In the genomic region with DNA sequence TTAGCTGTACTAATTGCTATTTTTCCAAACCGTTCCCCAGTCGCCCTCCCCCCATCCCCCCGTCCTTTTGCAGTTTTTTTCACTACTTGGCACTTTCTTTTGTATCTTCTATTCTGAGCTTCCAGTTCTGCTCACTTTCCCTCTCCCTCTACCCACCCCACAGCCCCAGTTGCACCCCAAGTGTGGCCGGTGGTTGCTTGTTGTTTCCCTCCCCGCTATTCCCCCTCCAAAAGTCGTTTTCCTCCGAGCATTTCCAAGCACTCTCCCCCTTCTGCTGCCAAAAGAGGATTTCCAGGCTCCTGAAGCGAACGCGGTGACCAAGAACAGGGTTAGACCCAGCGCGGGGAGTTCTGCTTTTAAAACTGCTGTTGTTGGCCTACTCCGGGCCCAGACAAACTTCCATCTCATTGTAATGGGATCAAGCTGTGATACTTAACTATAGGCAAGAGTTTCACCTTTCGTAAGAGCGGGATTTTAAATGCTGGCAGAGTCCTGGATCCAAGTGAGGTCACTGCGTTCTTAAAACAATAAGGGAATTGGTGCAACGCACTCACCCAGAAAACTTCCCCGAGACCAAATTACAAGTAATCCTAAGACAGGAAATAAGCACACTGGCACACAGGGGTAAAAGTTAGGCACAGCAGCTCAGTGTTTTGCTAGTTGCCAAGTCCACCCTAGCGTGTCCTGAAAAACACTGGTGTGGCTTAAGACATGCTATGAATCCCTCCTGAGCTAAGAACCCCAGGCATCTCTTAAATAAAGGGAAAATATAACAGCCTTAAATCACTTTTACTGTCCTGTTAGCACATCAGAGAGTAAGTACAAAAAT, we compare ENCODE assay signal across 8 cellular contexts. TPM values are rescaled to one million over a fixed set of nuclear protein-coding genes. Genes with fewer than 3 reads are reported as not detected.
DNase-seq lines count a peak whose midpoint lies in the region; ATAC-seq, FAIRE-seq and TF ChIP-seq lines count a peak whose summit lies in the region.

No MANE protein-coding gene starts in this region.

- no peak overlapping the region for H4K91ac ChIP-seq in mesenchymal stem cell (ENCODE audit: low read length)

- no TSS peak for BruUV-seq in K562 (replicated peaks; lab: Mats Ljungman, UMichigan)

- no peak for TF ChIP-seq CTCF in HFF-Myc (IDR thresholded peaks at IDR 0.05; ENCODE audit: low read depth, low read length, missing control alignments)
- no peak for TF ChIP-seq CTCF in K562 (IDR thresholded peaks at IDR 0.05 in 2 of 3, conservative IDR thresholded peaks at IDR 0.05 in 1 of 3; ENCODE audit: insufficient read depth in 2 of 3, low read depth in 1 of 3, low read length in 3 of 3)
- no peak for TF ChIP-seq CTCF in tibial nerve (IDR thresholded peaks at IDR 0.05)

- peak overlapping the region in 1 of 2 experiments; percentile 92 for H2BK12ac ChIP-seq in mesenchymal stem cell (ENCODE audit: low read length in 2 of 2)

- H2BK15ac ChIP-seq in mesenchymal stem cell (ENCODE audit: low read depth, poor library complexity, severe bottlenecking), result peak overlapping the region; percentile 45

- H2BK120ac ChIP-seq in mesenchymal stem cell (ENCODE audit: low read depth, low read length), result no peak overlapping the region

- no peaks in the 10 kb centered on the region for H4K20me1 ChIP-seq in K562 (replicated peaks; ENCODE audit: control insufficient read depth, insufficient read depth, low read length)

- DNase-seq in HFF-Myc (ENCODE audit: extremely low read depth, low read depth) (no peak), K562 (ENCODE audit: extremely low read depth in 1 of 4, low spot score in 3 of 4) (no peak), mesenchymal stem cell (peak; percentile 33), tibial nerve (ENCODE audit: low spot score in 2 of 2) (no peak), NCI-H2081 treated with DMSO at 0.1 percent for 48 hours (lab: John Stamatoyannopoulos, UW) (no peak)

- no peak overlapping the region for H3K23ac ChIP-seq in mesenchymal stem cell (ENCODE audit: low read length in 2 of 2)

- no peak for TF ChIP-seq POLR2A in K562 (conservative IDR thresholded peaks at IDR 0.05)
- no peak for TF ChIP-seq POLR2A in tibial nerve (IDR thresholded peaks at IDR 0.05)

- ATAC-seq in K562 (no peak), GM18502 (IDR thresholded peaks at IDR 0.05; ENCODE audit: poor library complexity, unreplicated experiment) (no peak), HG03159 (IDR thresholded peaks at IDR 0.05; ENCODE audit: unreplicated experiment) (no peak)

- H3K27me3 ChIP-seq in ACC112 (ENCODE audit: insufficient read depth, low read length) (peaks cover 14% of the 10 kb centered on the region), K562 (ENCODE audit: control insufficient read depth in 2 of 2, insufficient read depth in 2 of 2, low read length in 2 of 2) (no peaks in the 10 kb centered on the region), mesenchymal stem cell (ENCODE audit: control insufficient read depth in 1 of 2, insufficient read depth in 1 of 2, low read length in 2 of 2) (peaks cover 4 to 16% of the 10 kb centered on the region in 2 experiments), tibial nerve (no peaks in the 10 kb centered on the region)

- H3K9me1 ChIP-seq in K562 (ENCODE audit: control insufficient read depth, insufficient read depth, low read length), result no peaks in the 10 kb centered on the region

- H3K79me2 ChIP-seq in ACC112 (ENCODE audit: control insufficient read depth, insufficient read depth, low read length, unreplicated experiment), result peaks cover 32% of the 10 kb centered on the region
- peaks cover 36% of the 10 kb centered on the region for H3K79me2 ChIP-seq in K562 (ENCODE audit: control insufficient read depth, insufficient read depth, low read length)

- no peak overlapping the region for H3K14ac ChIP-seq in mesenchymal stem cell (ENCODE audit: low read length in 2 of 2)

- H3K9me3 ChIP-seq in K562 (replicated peaks; ENCODE audit: control insufficient read depth, insufficient read depth, low read depth, low read length), result no peaks in the 10 kb centered on the region
- no peaks in the 10 kb centered on the region for H3K9me3 ChIP-seq in mesenchymal stem cell (ENCODE audit: control insufficient read depth, low read length)
- no peaks in the 10 kb centered on the region for H3K9me3 ChIP-seq in tibial nerve

- no peak for TF ChIP-seq RAD21 in K562 (CRISPR knock-in tag; conservative IDR thresholded peaks at IDR 0.05 in 1 of 2, IDR thresholded peaks at IDR 0.05 in 1 of 2)

- FAIRE-seq in K562 (lab: Jason Lieb, UNC), result no peak

- peak overlapping the region; percentile 77; the same call in 1 of the 2 replicates for H3K4me2 ChIP-seq in K562 (ENCODE audit: insufficient read depth, low read length)
- peak overlapping the region; percentile 98 for H3K4me2 ChIP-seq in mesenchymal stem cell (ENCODE audit: low read length, poor library complexity, severe bottlenecking)

- no peak overlapping the region; a peak in 1 of 4 replicates for H3K9ac ChIP-seq in K562 (ENCODE audit: insufficient read depth in 1 of 2, low read depth in 2 of 2, low read length in 2 of 2)
- peak overlapping the region; percentile 85 for H3K9ac ChIP-seq in mesenchymal stem cell (ENCODE audit: low read length)

- CTCF ChIA-PET in K562 (lab: Yijun Ruan, JAX; ENCODE audit: low intra/inter-chr PET ratio), result no interaction called here

- H3K4me3 ChIP-seq in ACC112 (ENCODE audit: low read depth, low read length), result peak overlapping the region; percentile 89
- peak overlapping the region; percentile 85; the same call in 1 of the 2 replicates for H3K4me3 ChIP-seq in HFF-Myc (replicated peaks; ENCODE audit: low read depth, low read length)
- no peak overlapping the region for H3K4me3 ChIP-seq in K562
- peak overlapping the region in 1 of 2 experiments; percentile 83 for H3K4me3 ChIP-seq in mesenchymal stem cell (ENCODE audit: insufficient read depth in 1 of 2, low read depth in 1 of 2, low read length in 2 of 2)
- peak overlapping the region in 1 of 4 donors; percentile 83 for H3K4me3 ChIP-seq in tibial nerve

- POLR2A ChIA-PET in K562 (lab: Yijun Ruan, JAX), result interaction anchor here (1.1 kb wide), 1 partner anchor 28 kb away, joined by 4 read pairs; no protein-coding TSS in a partner anchor

- intact Hi-C loops in K562 (cut with micrococcal nuclease), result loop anchor here (1.0 to 10.0 kb wide), 5 partner anchors 47 to 337 kb away; partner anchors contain the start of genes BAG3 and GRK5

- H2BK5ac ChIP-seq in mesenchymal stem cell (ENCODE audit: low read depth, low read length, poor library complexity, severe bottlenecking), result peak overlapping the region; percentile 54

- H2AFZ ChIP-seq in ACC112 (ENCODE audit: low read length, unreplicated experiment), result no peak overlapping the region
- H2AFZ ChIP-seq in K562 (ENCODE audit: low read depth, low read length), result peak overlapping the region; percentile 82; the same call in 1 of the 2 replicates
- H2AFZ ChIP-seq in mesenchymal stem cell (ENCODE audit: low read depth, low read length), result no peak overlapping the region

- TF ChIP-seq EP300 in K562 (IDR thresholded peaks at IDR 0.05; ENCODE audit: low read length), result no peak
- TF ChIP-seq EP300 in tibial nerve (IDR thresholded peaks at IDR 0.05), result no peak

- H3K36me3 ChIP-seq in ACC112 (ENCODE audit: insufficient read depth, low read length), result no peaks in the 10 kb centered on the region
- no peaks in the 10 kb centered on the region for H3K36me3 ChIP-seq in K562 (ENCODE audit: control insufficient read depth, insufficient read depth, low read length)
- no peaks in the 10 kb centered on the region for H3K36me3 ChIP-seq in mesenchymal stem cell (ENCODE audit: control insufficient read depth in 1 of 2, insufficient read depth in 2 of 2, low read depth in 1 of 2, low read length in 2 of 2)
- H3K36me3 ChIP-seq in tibial nerve, result no peaks in the 10 kb centered on the region

- H3K4me1 ChIP-seq in ACC112 (ENCODE audit: control insufficient read depth, insufficient read depth, low read length, unreplicated experiment) (peaks cover 35% of the 10 kb centered on the region), K562 (replicated peaks in 1 of 2; ENCODE audit: control insufficient read depth in 2 of 2, insufficient read depth in 2 of 2, low read length in 2 of 2) (peaks cover 9 to 43% of the 10 kb centered on the region in 2 experiments; a peak in 4 of 5 replicates), mesenchymal stem cell (ENCODE audit: control insufficient read depth, insufficient read depth, low read depth, low read length) (peaks cover 20% of the 10 kb centered on the region), tibial nerve (peaks cover 0 to 34% (median 15%) of the 10 kb centered on the region in 4 donors)

- H4K8ac ChIP-seq in mesenchymal stem cell (ENCODE audit: low read length), result no peak overlapping the region

- peak overlapping the region in 1 of 2 experiments; percentile 34 for H3K18ac ChIP-seq in mesenchymal stem cell (ENCODE audit: low read depth in 1 of 2, low read length in 2 of 2)

- H2AK5ac ChIP-seq in mesenchymal stem cell (ENCODE audit: low read length, severe bottlenecking), result peak overlapping the region; percentile 34

- WGBS in K562 (ENCODE audit: insufficient coverage, low coverage, missing lambda C conversion rate), result 77% methylated on average over 18 of the region's 19 CpGs
- WGBS in mesenchymal stem cell, result 47% methylated on average over 18 of the region's 19 CpGs
- WGBS in tibial nerve, 2 donors, result 53 to 55% methylated on average over 19 of the region's 19 CpGs

- H3K27ac ChIP-seq in ACC112 (ENCODE audit: low read depth, low read length) (peak overlapping the region; percentile 56; the same call in 1 of the 2 replicates), K562 (ENCODE audit: extremely low read depth, low read depth, low read length) (no peak overlapping the region), mesenchymal stem cell (ENCODE audit: low read length, poor library complexity, severe bottlenecking) (peak overlapping the region; percentile 76), tibial nerve (peak overlapping the region in 2 of 4 donors; percentile 22 to 86)

- H3K4ac ChIP-seq in mesenchymal stem cell (ENCODE audit: low read depth in 1 of 2, low read length in 2 of 2), result no peak overlapping the region

- in situ Hi-C loops in K562 (cut with MboI), result no loop called here

- peaks cover 14% of the 10 kb centered on the region for H3K79me1 ChIP-seq in mesenchymal stem cell (replicated peaks; ENCODE audit: low read length, poor library complexity, severe bottlenecking)

RNA-seq across cellular contexts. Expression of gene RGS10, which starts 1.5 kb away (rescaled TPM):
- total RNA-seq in K562 (2011; cell fraction: chromatin; rRNA removed; ENCODE audit: low replicate concordance), result 9.5 and 17.1 TPM in 2 replicates
- total RNA-seq in K562 (2011; cell fraction: nucleolus; rRNA removed), result 9.5 and 11.8 TPM in 2 replicates
- total RNA-seq in K562 (2011; cell fraction: nucleoplasm; rRNA removed), result 15.0 and 25.7 TPM in 2 replicates
- total RNA-seq in K562 (2014; rRNA removed) (47.6 and 61.8 TPM in 2 replicates), K562 (2014; rRNA removed; fragmentation: Illumina TruSeq; extraction: Trizol) (67.5 and 76.1 TPM in 2 replicates), K562 (2015; rRNA removed; fragmentation: Illumina TruSeq; extraction: Trizol) (62.1 and 62.4 TPM in 2 replicates), K562 (2021) (56.6 and 59.1 TPM in 2 replicates), tibial nerve (10 to 100 TPM; 18.6 to 32.6 (median 28.4) TPM)
- polyA plus RNA-seq in K562 (2011; rRNA removed) (89.3 and 123 TPM in 2 replicates), K562 (2014; fragmentation: Illumina TruSeq; extraction: Trizol) (81.1 and 91.4 TPM in 2 replicates), K562 (2014; fragmentation: Nextera tagmentation; extraction: Ambion mirVana) (10 to 100 TPM; 31.9 to 43.7 TPM), K562 (2014; rRNA removed) (79.2 and 104 TPM in 2 replicates)
- polyA plus RNA-seq in K562 (2011; cell fraction: cytosol; rRNA removed), result 23.5 and 39.7 TPM in 2 replicates
- 17.6 and 25.4 TPM in 2 replicates for polyA plus RNA-seq in K562 (2011; cell fraction: nucleus; rRNA removed)
- 72.6 and 102 TPM in 2 replicates for polyA plus RNA-seq in K562 (2012)
- polyA minus RNA-seq in K562 (2011; rRNA and poly(A)+ RNA removed), result 48.6 and 52.8 TPM in 2 replicates
- polyA minus RNA-seq in K562 (2011; cell fraction: cytosol; rRNA and poly(A)+ RNA removed), result 21.9 and 24.2 TPM in 2 replicates
- polyA minus RNA-seq in K562 (2011; cell fraction: nucleus; rRNA and poly(A)+ RNA removed), result 4.6 and 9.9 TPM in 2 replicates
- polyA plus RNA-seq in mesenchymal stem cell (2013, experiment 1 of 2), result 310 TPM
- 307 TPM for polyA plus RNA-seq in mesenchymal stem cell (2013, experiment 2 of 2)

RNA-seq across cellular contexts. Expression of gene TIAL1, which starts 52.7 kb away (rescaled TPM):
- 198 and 514 TPM in 2 replicates for total RNA-seq in K562 (2011; cell fraction: chromatin; rRNA removed; ENCODE audit: low replicate concordance)
- total RNA-seq in K562 (2011; cell fraction: nucleolus; rRNA removed), result 93.2 and 115 TPM in 2 replicates
- total RNA-seq in K562 (2011; cell fraction: nucleoplasm; rRNA removed), result 178 and 179 TPM in 2 replicates
- total RNA-seq in K562 (2014; rRNA removed) (26.0 and 34.0 TPM in 2 replicates), K562 (2014; rRNA removed; fragmentation: Illumina TruSeq; extraction: Trizol) (53.6 and 58.2 TPM in 2 replicates), K562 (2015; rRNA removed; fragmentation: Illumina TruSeq; extraction: Trizol) (44.0 and 45.3 TPM in 2 replicates), K562 (2021) (119 and 126 TPM in 2 replicates), tibial nerve (100 to 1,000 TPM in 1 of 4 donors, 10 to 100 TPM in 3; 53.0 to 103 (median 87.2) TPM)
- polyA plus RNA-seq in K562 (2011; rRNA removed) (113 and 116 TPM in 2 replicates), K562 (2014; fragmentation: Illumina TruSeq; extraction: Trizol) (101 and 112 TPM in 2 replicates), K562 (2014; fragmentation: Nextera tagmentation; extraction: Ambion mirVana) (10 to 100 TPM; 22.5 to 30.8 TPM), K562 (2014; rRNA removed) (89.3 and 98.7 TPM in 2 replicates)
- polyA plus RNA-seq in K562 (2011; cell fraction: cytosol; rRNA removed), result 19.5 and 43.1 TPM in 2 replicates
- polyA plus RNA-seq in K562 (2011; cell fraction: nucleus; rRNA removed), result 192 and 336 TPM in 2 replicates
- 74.9 and 83.6 TPM in 2 replicates for polyA plus RNA-seq in K562 (2012)
- 85.9 and 92.3 TPM in 2 replicates for polyA minus RNA-seq in K562 (2011; rRNA and poly(A)+ RNA removed)
- polyA minus RNA-seq in K562 (2011; cell fraction: cytosol; rRNA and poly(A)+ RNA removed), result 30.6 and 32.8 TPM in 2 replicates
- polyA minus RNA-seq in K562 (2011; cell fraction: nucleus; rRNA and poly(A)+ RNA removed), result 52.5 and 99.1 TPM in 2 replicates
- polyA plus RNA-seq in mesenchymal stem cell (2013, experiment 1 of 2), result 78.9 TPM
- polyA plus RNA-seq in mesenchymal stem cell (2013, experiment 2 of 2), result 81.0 TPM
